ENCODE assay signal across 8 cellular contexts in genomic region chr12:53190108-53190729, GRCh38. TPM values are rescaled to one million over a fixed set of nuclear protein-coding genes. Genes with fewer than 3 reads are reported as not detected.
A peak's percentile ranks its signal among the peaks of the same experiment; 100 is the strongest.
DNase-seq lines count a peak whose midpoint lies in the region; ATAC-seq and TF ChIP-seq lines count a peak whose summit lies in the region.

No MANE protein-coding gene starts in this region.

- peaks cover 7% of the 10 kb centered on the region for H3K4me1 ChIP-seq in Loucy (ENCODE audit: insufficient read depth, low read length, poor library complexity, severe bottlenecking)

- no peaks in the 10 kb centered on the region for H3F3A ChIP-seq in Loucy (ENCODE audit: low read depth)

- no peak overlapping the region for H3K9ac ChIP-seq in Loucy (ENCODE audit: low read depth, low read length, poor library complexity, severe bottlenecking)

- DNase-seq in activated effector memory CD4-positive, alpha-beta T cell treated with anti-CD3 and anti-CD28 coated beads, Interleukin-2, amount 50 U/mL, for 16 hours: peak; percentile 81
- DNase-seq in activated effector memory CD4-positive, alpha-beta T cell treated with Interleukin-2 at 50 U/mL for 16 hours: no peak
- DNase-seq in activated CD4-positive, alpha-beta T cell treated with anti-CD3 and anti-CD28 coated beads, Interleukin-2, amount 50 U/mL, for 4 hours: peak; percentile 43 to 49
- DNase-seq in endothelial cell (ENCODE audit: low spot score): peak; percentile 59
- peak; percentile 51 for DNase-seq in natural killer cell treated with Interleukin-12 subunit alpha and Interleukin-12 subunit beta and Interleukin-15 and Interleukin-18, amount 100 ng/mL, for 72 hours (ENCODE audit: low spot score)
- no peak for DNase-seq in SKM-1 (lab: John Stamatoyannopoulos, UW; ENCODE audit: unreplicated experiment)
- DNase-seq in activated T-helper 2 cell treated with anti-CD3 and anti-CD28 coated beads, Interferon-gamma antibody, Interleukin-2, Interleukin-4, amounts not matched to agents 10 μg/mL and 5 μg/mL and 100 μg/mL, durations not matched to agents 14 hours and 24 hours and 36 hours (ENCODE audit: low spot score): no peak

- intact Hi-C loops in activated T-helper 2 cell treated with anti-CD3 and anti-CD28 coated beads, Interferon-gamma antibody, Interleukin-2, Interleukin-4, amounts not matched to agents 10 μg/mL and 5 μg/mL and 100 μg/mL, durations not matched to agents 14 hours and 24 hours and 36 hours (cut with micrococcal nuclease): loop anchor here (1.0 kb wide), 1 partner anchor 31 kb away; no protein-coding TSS in a partner anchor

- no peak overlapping the region for H2AFZ ChIP-seq in Loucy (ENCODE audit: low read length)

- peak; percentile 83 for TF ChIP-seq CTCF in Loucy (conservative IDR thresholded peaks at IDR 0.05; ENCODE audit: low read length)
- TF ChIP-seq CTCF in endothelial cell (IDR thresholded peaks at IDR 0.05; ENCODE audit: unreplicated experiment): peak; percentile 81

- peaks cover 9% of the 10 kb centered on the region for H3K27me3 Mint-ChIP-seq in endothelial cell (ENCODE audit: unreplicated experiment)
- no peaks in the 10 kb centered on the region for H3K27me3 Mint-ChIP-seq in natural killer cell treated with Interleukin-12 subunit alpha and Interleukin-12 subunit beta and Interleukin-15 and Interleukin-18, amount 100 ng/mL, for 72 hours
- no peaks in the 10 kb centered on the region for H3K27me3 Mint-ChIP-seq in activated T-helper 2 cell treated with anti-CD3 and anti-CD28 coated beads, Interferon-gamma antibody, Interleukin-2, Interleukin-4, amounts not matched to agents 10 μg/mL and 5 μg/mL and 100 μg/mL, durations not matched to agents 14 hours and 24 hours and 36 hours (ENCODE audit: low read depth)

- no peaks in the 10 kb centered on the region for H3K79me2 ChIP-seq in Loucy (ENCODE audit: insufficient read depth, low read length)

- no peaks in the 10 kb centered on the region for H3K4me1 Mint-ChIP-seq in endothelial cell (ENCODE audit: unreplicated experiment)
- H3K4me1 Mint-ChIP-seq in natural killer cell treated with Interleukin-12 subunit alpha and Interleukin-12 subunit beta and Interleukin-15 and Interleukin-18, amount 100 ng/mL, for 72 hours (ENCODE audit: low read depth in 2 of 2): peaks cover 9 to 15% of the 10 kb centered on the region in 2 donors
- H3K4me1 Mint-ChIP-seq in activated T-helper 2 cell treated with anti-CD3 and anti-CD28 coated beads, Interferon-gamma antibody, Interleukin-2, Interleukin-4, amounts not matched to agents 10 μg/mL and 5 μg/mL and 100 μg/mL, durations not matched to agents 14 hours and 24 hours and 36 hours (ENCODE audit: low read depth): peaks cover 12% of the 10 kb centered on the region

- no peak overlapping the region for H3K4me2 ChIP-seq in Loucy (ENCODE audit: low read depth, low read length, poor library complexity, severe bottlenecking)

- H4K20me1 ChIP-seq in Loucy (ENCODE audit: insufficient read depth, low read length, poor library complexity, severe bottlenecking): no peaks in the 10 kb centered on the region

- H3K4me3 Mint-ChIP-seq in endothelial cell (ENCODE audit: unreplicated experiment): no peak overlapping the region
- no peak overlapping the region for H3K4me3 Mint-ChIP-seq in natural killer cell treated with Interleukin-12 subunit alpha and Interleukin-12 subunit beta and Interleukin-15 and Interleukin-18, amount 100 ng/mL, for 72 hours
- H3K4me3 Mint-ChIP-seq in activated T-helper 2 cell treated with anti-CD3 and anti-CD28 coated beads, Interferon-gamma antibody, Interleukin-2, Interleukin-4, amounts not matched to agents 10 μg/mL and 5 μg/mL and 100 μg/mL, durations not matched to agents 14 hours and 24 hours and 36 hours (ENCODE audit: low read depth): no peak overlapping the region

- no peak overlapping the region for H3K27ac Mint-ChIP-seq in endothelial cell (ENCODE audit: unreplicated experiment)
- no peak overlapping the region for H3K27ac Mint-ChIP-seq in natural killer cell treated with Interleukin-12 subunit alpha and Interleukin-12 subunit beta and Interleukin-15 and Interleukin-18, amount 100 ng/mL, for 72 hours
- H3K27ac Mint-ChIP-seq in activated T-helper 2 cell treated with anti-CD3 and anti-CD28 coated beads, Interferon-gamma antibody, Interleukin-2, Interleukin-4, amounts not matched to agents 10 μg/mL and 5 μg/mL and 100 μg/mL, durations not matched to agents 14 hours and 24 hours and 36 hours: no peak overlapping the region

- peaks cover 30% of the 10 kb centered on the region; the same call in 1 of the 2 replicates for H3K36me3 ChIP-seq in Loucy (ENCODE audit: insufficient read depth, low read length)

- H3K36me3 Mint-ChIP-seq in endothelial cell (ENCODE audit: low read depth, unreplicated experiment): peaks cover 29% of the 10 kb centered on the region
- peaks cover 6% of the 10 kb centered on the region for H3K36me3 Mint-ChIP-seq in natural killer cell treated with Interleukin-12 subunit alpha and Interleukin-12 subunit beta and Interleukin-15 and Interleukin-18, amount 100 ng/mL, for 72 hours
- H3K36me3 Mint-ChIP-seq in activated T-helper 2 cell treated with anti-CD3 and anti-CD28 coated beads, Interferon-gamma antibody, Interleukin-2, Interleukin-4, amounts not matched to agents 10 μg/mL and 5 μg/mL and 100 μg/mL, durations not matched to agents 14 hours and 24 hours and 36 hours (ENCODE audit: low read depth): peaks cover 89% of the 10 kb centered on the region

- no peaks in the 10 kb centered on the region for H3K9me3 Mint-ChIP-seq in endothelial cell (ENCODE audit: unreplicated experiment)
- no peaks in the 10 kb centered on the region for H3K9me3 Mint-ChIP-seq in natural killer cell treated with Interleukin-12 subunit alpha and Interleukin-12 subunit beta and Interleukin-15 and Interleukin-18, amount 100 ng/mL, for 72 hours
- H3K9me3 Mint-ChIP-seq in activated T-helper 2 cell treated with anti-CD3 and anti-CD28 coated beads, Interferon-gamma antibody, Interleukin-2, Interleukin-4, amounts not matched to agents 10 μg/mL and 5 μg/mL and 100 μg/mL, durations not matched to agents 14 hours and 24 hours and 36 hours: no peaks in the 10 kb centered on the region

- H3K27me3 ChIP-seq in Loucy (ENCODE audit: insufficient read depth, low read length, poor library complexity, severe bottlenecking): no peaks in the 10 kb centered on the region

- no peaks in the 10 kb centered on the region for H3K9me3 ChIP-seq in Loucy (ENCODE audit: insufficient read depth, low read depth, low read length)

- H3K9me2 ChIP-seq in Loucy (replicated peaks; ENCODE audit: low read depth, low read length): no peaks in the 10 kb centered on the region

- peak; percentile 54 to 66 for ATAC-seq in natural killer cell treated with Interleukin-12 subunit alpha and Interleukin-12 subunit beta and Interleukin-15 and Interleukin-18, amount 100 ng/mL, for 72 hours

- no peak overlapping the region for H3K4me3 ChIP-seq in Loucy (ENCODE audit: low read length, poor library complexity, severe bottlenecking)

RNA-seq across cellular contexts. Expression of gene CSAD, which starts 9.5 kb away (rescaled TPM):
- 23.8 TPM for total RNA-seq in endothelial cell (ENCODE audit: unreplicated experiment)
- 10 to 100 TPM; 26.0 to 43.2 TPM for total RNA-seq in natural killer cell treated with Interleukin-12 subunit alpha and Interleukin-12 subunit beta and Interleukin-15 and Interleukin-18, amount 100 ng/mL, for 72 hours
- total RNA-seq in activated T-helper 2 cell treated with anti-CD3 and anti-CD28 coated beads, Interferon-gamma antibody, Interleukin-2, Interleukin-4, amounts not matched to agents 10 μg/mL and 5 μg/mL and 100 μg/mL, durations not matched to agents 14 hours and 24 hours and 36 hours: 20.2 TPM in 2 replicates

RNA-seq across cellular contexts. Expression of gene ZNF740, which starts 9.7 kb away (rescaled TPM):
- 47.6 TPM for total RNA-seq in endothelial cell (ENCODE audit: unreplicated experiment)
- 10 to 100 TPM; 34.6 to 53.1 TPM for total RNA-seq in natural killer cell treated with Interleukin-12 subunit alpha and Interleukin-12 subunit beta and Interleukin-15 and Interleukin-18, amount 100 ng/mL, for 72 hours
- total RNA-seq in activated T-helper 2 cell treated with anti-CD3 and anti-CD28 coated beads, Interferon-gamma antibody, Interleukin-2, Interleukin-4, amounts not matched to agents 10 μg/mL and 5 μg/mL and 100 μg/mL, durations not matched to agents 14 hours and 24 hours and 36 hours: 44.9 and 45.5 TPM in 2 replicates

RNA-seq across cellular contexts. Expression of gene ITGB7, which starts 16.8 kb away (rescaled TPM):
- 0.56 TPM for total RNA-seq in endothelial cell (ENCODE audit: unreplicated experiment)
- 10 to 100 TPM; 53.0 to 81.0 TPM for total RNA-seq in natural killer cell treated with Interleukin-12 subunit alpha and Interleukin-12 subunit beta and Interleukin-15 and Interleukin-18, amount 100 ng/mL, for 72 hours
- 200 and 208 TPM in 2 replicates for total RNA-seq in activated T-helper 2 cell treated with anti-CD3 and anti-CD28 coated beads, Interferon-gamma antibody, Interleukin-2, Interleukin-4, amounts not matched to agents 10 μg/mL and 5 μg/mL and 100 μg/mL, durations not matched to agents 14 hours and 24 hours and 36 hours

RNA-seq across cellular contexts. Expression of gene RARG, which starts 41.8 kb away (rescaled TPM):
- total RNA-seq in endothelial cell (ENCODE audit: unreplicated experiment): 7.9 TPM
- total RNA-seq in natural killer cell treated with Interleukin-12 subunit alpha and Interleukin-12 subunit beta and Interleukin-15 and Interleukin-18, amount 100 ng/mL, for 72 hours: 10 to 100 TPM in 1 of 2 donors, 1 to 10 TPM in 1; 5.8 to 13.3 TPM
- total RNA-seq in activated T-helper 2 cell treated with anti-CD3 and anti-CD28 coated beads, Interferon-gamma antibody, Interleukin-2, Interleukin-4, amounts not matched to agents 10 μg/mL and 5 μg/mL and 100 μg/mL, durations not matched to agents 14 hours and 24 hours and 36 hours: 38.5 and 40.1 TPM in 2 replicates

Comparison
In these comparisons a context has a peak if more than half of its experiments do, and no peak if none do; other contexts are left out.
1. DNase-seq: peak in activated effector memory CD4-positive, alpha-beta T cell treated with anti-CD3 and anti-CD28 coated beads, Interleukin-2, amount 50 U/mL, for 16 hours (single experiment), activated CD4-positive, alpha-beta T cell treated with anti-CD3 and anti-CD28 coated beads, Interleukin-2, amount 50 U/mL, for 4 hours (2 of 2), endothelial cell (single experiment) and natural killer cell treated with Interleukin-12 subunit alpha and Interleukin-12 subunit beta and Interleukin-15 and Interleukin-18, amount 100 ng/mL, for 72 hours (single experiment); none in activated effector memory CD4-positive, alpha-beta T cell treated with Interleukin-2 at 50 U/mL for 16 hours (single experiment), SKM-1 (single experiment) and activated T-helper 2 cell treated with anti-CD3 and anti-CD28 coated beads, Interferon-gamma antibody, Interleukin-2, Interleukin-4, amounts not matched to agents 10 μg/mL and 5 μg/mL and 100 μg/mL, durations not matched to agents 14 hours and 24 hours and 36 hours (single experiment).
2. RNA of gene ITGB7, which starts 16.8 kb away (total RNA-seq): 200 to 208 TPM in activated T-helper 2 cell treated with anti-CD3 and anti-CD28 coated beads, Interferon-gamma antibody, Interleukin-2, Interleukin-4, amounts not matched to agents 10 μg/mL and 5 μg/mL and 100 μg/mL, durations not matched to agents 14 hours and 24 hours and 36 hours and 53.0 to 81.0 TPM in natural killer cell treated with Interleukin-12 subunit alpha and Interleukin-12 subunit beta and Interleukin-15 and Interleukin-18, amount 100 ng/mL, for 72 hours; 0.56 TPM in endothelial cell (single experiment); every median in the first group is over 10 times any median in the second.